21 cellular contexts compared by ENCODE assay signal in the genomic region with DNA sequence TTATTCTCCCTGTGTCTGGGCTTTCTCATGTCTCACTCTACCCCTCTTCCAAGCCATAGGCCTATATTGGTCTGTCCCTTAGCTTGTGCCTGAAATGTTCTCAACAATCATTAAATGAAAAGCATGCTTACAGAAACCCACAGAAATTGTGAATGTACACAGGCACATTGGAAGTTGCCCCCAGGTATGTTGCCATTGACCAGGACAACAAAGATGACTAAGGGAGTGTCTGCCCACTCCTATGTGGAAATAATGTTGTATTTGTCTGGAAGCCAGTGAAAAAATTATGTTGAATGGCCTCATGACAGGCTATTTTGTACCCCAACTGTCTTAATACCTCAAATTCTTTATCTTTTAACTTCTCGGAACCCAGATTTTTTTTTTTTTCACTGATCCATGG.
DNase-seq lines count a peak whose midpoint lies in the region; ATAC-seq, FAIRE-seq and TF ChIP-seq lines count a peak whose summit lies in the region.
"Had no signal": no experiment of that assay in that cellular context is flagged by ENCODE, and none has a peak within 500 bp of the region (broad histone marks: within the 10 kb centered on the region; RNA-seq: fewer than 3 reads in every experiment).

No MANE protein-coding gene starts in this region.

- WGBS in ovary, 3 donors: 80 to 85% (median 85%) methylated on average over 1 of the region's 1 CpG

- H3K4me3 Mint-ChIP-seq in activated T-helper 2 cell treated with anti-CD3 and anti-CD28 coated beads, Interferon-gamma antibody, Interleukin-2, Interleukin-4, amounts not matched to agents 10 μg/mL and 5 μg/mL and 100 μg/mL, durations not matched to agents 14 hours and 24 hours and 36 hours (ENCODE audit: low read depth): no peak overlapping the region
- H3K4me3 Mint-ChIP-seq: B cell; CD4-positive, alpha-beta T cell; HFFc6 had no signal

- peaks cover 90% of the 10 kb centered on the region for H3K4me1 ChIP-seq in A673 (ENCODE audit: insufficient read depth, low read length, poor library complexity, severe bottlenecking)
- peaks cover 47% of the 10 kb centered on the region for H3K4me1 ChIP-seq in Loucy (ENCODE audit: insufficient read depth, low read length, poor library complexity, severe bottlenecking)
- H3K4me1 ChIP-seq in ovary (ENCODE audit: insufficient read depth): no peaks in the 10 kb centered on the region
- H3K4me1 ChIP-seq: Peyer's patch had no signal

- H3K79me2 ChIP-seq in Loucy (ENCODE audit: insufficient read depth, low read length): no peaks in the 10 kb centered on the region

- peak overlapping the region; percentile 74 for H3K27ac Mint-ChIP-seq in activated T-helper 2 cell treated with anti-CD3 and anti-CD28 coated beads, Interferon-gamma antibody, Interleukin-2, Interleukin-4, amounts not matched to agents 10 μg/mL and 5 μg/mL and 100 μg/mL, durations not matched to agents 14 hours and 24 hours and 36 hours
- H3K27ac Mint-ChIP-seq: B cell; CD4-positive, alpha-beta T cell; HFFc6 had no signal

- peaks cover 13% of the 10 kb centered on the region for H3K36me3 Mint-ChIP-seq in activated T-helper 2 cell treated with anti-CD3 and anti-CD28 coated beads, Interferon-gamma antibody, Interleukin-2, Interleukin-4, amounts not matched to agents 10 μg/mL and 5 μg/mL and 100 μg/mL, durations not matched to agents 14 hours and 24 hours and 36 hours (ENCODE audit: low read depth)

- H3K27ac ChIP-seq in A673 (ENCODE audit: low read depth, low read length, poor library complexity, severe bottlenecking) (peak overlapping the region; percentile 78), ovary (no peak overlapping the region)
- H3K27ac ChIP-seq: Peyer's patch had no signal

- FAIRE-seq in GM19239 (lab: Jason Lieb, UNC): no peak
- FAIRE-seq: D721Med had no signal

- H3K27me3 ChIP-seq in A673 (replicated peaks; ENCODE audit: insufficient read depth, low read depth, low read length, poor library complexity) (no peaks in the 10 kb centered on the region), Loucy (ENCODE audit: insufficient read depth, low read length, poor library complexity, severe bottlenecking) (no peaks in the 10 kb centered on the region), ovary (no peaks in the 10 kb centered on the region)
- H3K27me3 ChIP-seq: Peyer's patch had no signal

- BruUV-seq in A673 (replicated peaks; lab: Mats Ljungman, UMichigan): no TSS peak

- peaks cover 12% of the 10 kb centered on the region for H3K9me3 Mint-ChIP-seq in activated T-helper 2 cell treated with anti-CD3 and anti-CD28 coated beads, Interferon-gamma antibody, Interleukin-2, Interleukin-4, amounts not matched to agents 10 μg/mL and 5 μg/mL and 100 μg/mL, durations not matched to agents 14 hours and 24 hours and 36 hours
- H3K9me3 Mint-ChIP-seq: CD4-positive, alpha-beta T cell; HFFc6 had no signal

- TF ChIP-seq POLR2A in ovary (IDR thresholded peaks at IDR 0.05): no peak

- intact Hi-C loops in A673 (cut with micrococcal nuclease; ENCODE audit: unreplicated experiment): loop anchor here (5.0 to 10.0 kb wide), 3 partner anchors 134 to 1109 kb away; no protein-coding TSS in a partner anchor
- intact Hi-C loops in activated T-helper 2 cell treated with anti-CD3 and anti-CD28 coated beads, Interferon-gamma antibody, Interleukin-2, Interleukin-4, amounts not matched to agents 10 μg/mL and 5 μg/mL and 100 μg/mL, durations not matched to agents 14 hours and 24 hours and 36 hours (cut with micrococcal nuclease): loop anchor here (2.0 to 10.0 kb wide), 6 partner anchors 35 to 501 kb away; no protein-coding TSS in a partner anchor
- intact Hi-C loops in ovary (cut with DNase I): no loop called here

- H3K4me3 ChIP-seq in A673 (ENCODE audit: low read depth, low read length, poor library complexity, severe bottlenecking) (no peak overlapping the region), Loucy (ENCODE audit: low read length, poor library complexity, severe bottlenecking) (no peak overlapping the region), ovary (no peak overlapping the region)
- H3K4me3 ChIP-seq: Peyer's patch had no signal

- H3F3A ChIP-seq in Loucy (ENCODE audit: low read depth): no peaks in the 10 kb centered on the region

- TF ChIP-seq EP300 in ovary (IDR thresholded peaks at IDR 0.05): no peak

- H3K36me3 ChIP-seq in A673 (ENCODE audit: insufficient read depth, low read length, poor library complexity, severe bottlenecking): no peaks in the 10 kb centered on the region
- no peaks in the 10 kb centered on the region for H3K36me3 ChIP-seq in Loucy (ENCODE audit: insufficient read depth, low read length)
- no peaks in the 10 kb centered on the region for H3K36me3 ChIP-seq in ovary
- H3K36me3 ChIP-seq: Peyer's patch had no signal

- TF ChIP-seq CTCF in A673 (conservative IDR thresholded peaks at IDR 0.05; ENCODE audit: low read depth, low read length) (no peak), Loucy (conservative IDR thresholded peaks at IDR 0.05; ENCODE audit: low read length) (no peak), ovary (IDR thresholded peaks at IDR 0.05) (no peak)

- H3K4me1 Mint-ChIP-seq in activated T-helper 2 cell treated with anti-CD3 and anti-CD28 coated beads, Interferon-gamma antibody, Interleukin-2, Interleukin-4, amounts not matched to agents 10 μg/mL and 5 μg/mL and 100 μg/mL, durations not matched to agents 14 hours and 24 hours and 36 hours (ENCODE audit: low read depth): peaks cover 56% of the 10 kb centered on the region

- no peak overlapping the region for H3K4me2 ChIP-seq in Loucy (ENCODE audit: low read depth, low read length, poor library complexity, severe bottlenecking)

- DNase-seq in A673 (ENCODE audit: low spot score) (no peak), kidney glomerular epithelial cell (lab: John Stamatoyannopoulos, UW) (peak; percentile 33), ovary (no peak), GM19239 (ENCODE audit: insufficient read length, low spot score) (no peak)
- no peak for DNase-seq in activated T-helper 2 cell treated with anti-CD3 and anti-CD28 coated beads, Interferon-gamma antibody, Interleukin-2, Interleukin-4, amounts not matched to agents 10 μg/mL and 5 μg/mL and 100 μg/mL, durations not matched to agents 14 hours and 24 hours and 36 hours (ENCODE audit: low spot score)
- DNase-seq in activated CD8-positive, alpha-beta memory T cell treated with anti-CD3 and anti-CD28 coated beads, Interleukin-2, amount 50 U/mL, for 48 hours: no peak
- DNase-seq: CD4-positive, alpha-beta T cell; DMS79 treated with DMSO at 0.1 percent for 48 hours; GF-D8; HFFc6; KG1; MM.1S; NCI-H1105; NCI-H2029; NCI-H2171 treated with DMSO at 0.1 percent for 48 hours; NCI-H82; Peyer's patch had no signal

- no peak overlapping the region for H3K9ac ChIP-seq in Loucy (ENCODE audit: low read depth, low read length, poor library complexity, severe bottlenecking)

- POLR2A ChIA-PET in A673 (lab: Charles Lee; ENCODE audit: low non-redundant PET): interaction anchor here (0.7 kb wide), 1 partner anchor 21 kb away, joined by 4 read pairs; no protein-coding TSS in a partner anchor

- H2AFZ ChIP-seq in Loucy (ENCODE audit: low read length): 0 out of 2 replicates have a peak overlapping the region, but pooled peaks have one; percentile 11

- H4K20me1 ChIP-seq in Loucy (ENCODE audit: insufficient read depth, low read length, poor library complexity, severe bottlenecking): no peaks in the 10 kb centered on the region

- H3K9me3 ChIP-seq in A673 (ENCODE audit: low read depth, low read length, poor library complexity, severe bottlenecking): no peaks in the 10 kb centered on the region
- no peaks in the 10 kb centered on the region for H3K9me3 ChIP-seq in Loucy (ENCODE audit: insufficient read depth, low read depth, low read length)
- H3K9me3 ChIP-seq in ovary: no peaks in the 10 kb centered on the region
- H3K9me3 ChIP-seq: Peyer's patch had no signal

- no peak for ATAC-seq in HG03045 (IDR thresholded peaks at IDR 0.05; ENCODE audit: unreplicated experiment)

- no peaks in the 10 kb centered on the region for H3K9me2 ChIP-seq in Loucy (replicated peaks; ENCODE audit: low read depth, low read length)

- CTCF ChIA-PET in A673 (lab: Charles Lee): interaction anchor here (1.5 to 1.6 kb wide), 2 partner anchors 227 to 1534 kb away, joined by 4 to 14 read pairs; no protein-coding TSS in a partner anchor

- H3K27me3 Mint-ChIP-seq in activated T-helper 2 cell treated with anti-CD3 and anti-CD28 coated beads, Interferon-gamma antibody, Interleukin-2, Interleukin-4, amounts not matched to agents 10 μg/mL and 5 μg/mL and 100 μg/mL, durations not matched to agents 14 hours and 24 hours and 36 hours (ENCODE audit: low read depth): no peaks in the 10 kb centered on the region
- H3K27me3 Mint-ChIP-seq: CD4-positive, alpha-beta T cell had no signal

Comparison
In these comparisons a context has a peak if more than half of its experiments do, and no peak if none do; other contexts are left out.
1. intact Hi-C loops: an anchor here in A673 (5.0 to 10.0 kb wide) and activated T-helper 2 cell treated with anti-CD3 and anti-CD28 coated beads, Interferon-gamma antibody, Interleukin-2, Interleukin-4, amounts not matched to agents 10 μg/mL and 5 μg/mL and 100 μg/mL, durations not matched to agents 14 hours and 24 hours and 36 hours (2.0 to 10.0 kb wide); none called in ovary.